In the genomic region with DNA sequence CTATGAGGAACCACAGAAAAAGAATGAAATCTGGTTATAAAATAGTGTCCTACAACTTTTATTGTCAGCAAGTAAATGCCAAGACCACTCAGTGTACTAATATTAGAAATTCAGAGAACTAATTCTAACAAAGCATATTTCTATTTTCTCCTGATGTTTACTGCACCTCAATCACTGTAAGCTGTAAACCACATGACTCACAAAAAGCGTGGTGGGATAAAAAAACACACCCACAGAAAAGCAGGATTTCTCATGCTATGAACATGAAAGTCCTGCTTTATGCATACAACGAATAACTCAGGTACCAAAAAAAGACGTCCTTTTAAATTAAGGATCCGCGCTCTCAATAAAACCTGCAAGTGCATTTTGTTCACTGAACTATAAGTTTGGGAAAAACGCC, we compare ENCODE assay signal across 8 cellular contexts. TPM values are rescaled to one million over a fixed set of nuclear protein-coding genes. Genes with fewer than 3 reads are reported as not detected.
DNase-seq lines count a peak whose midpoint lies in the region; ATAC-seq and TF ChIP-seq lines count a peak whose summit lies in the region.

No MANE protein-coding gene starts in this region.

- peaks cover 55% of the 10 kb centered on the region for H4K20me1 ChIP-seq in Loucy (ENCODE audit: insufficient read depth, low read length, poor library complexity, severe bottlenecking)

- H3K4me1 Mint-ChIP-seq in naive thymus-derived CD8-positive, alpha-beta T cell = peaks cover 17 to 54% (median 50%) of the 10 kb centered on the region in 4 donors

- peak overlapping the region; percentile 94 for H3K4me2 ChIP-seq in Loucy (ENCODE audit: low read depth, low read length, poor library complexity, severe bottlenecking)

- H2AFZ ChIP-seq in Loucy (ENCODE audit: low read length) = peak overlapping the region; percentile 97

- H3K27me3 ChIP-seq in BE2C (no peaks in the 10 kb centered on the region), Loucy (ENCODE audit: insufficient read depth, low read length, poor library complexity, severe bottlenecking) (no peaks in the 10 kb centered on the region)

- TF ChIP-seq CTCF in BE2C (IDR thresholded peaks at IDR 0.05; ENCODE audit: low read depth, low read length) (no peak), Loucy (conservative IDR thresholded peaks at IDR 0.05; ENCODE audit: low read length) (no peak), coronary artery (IDR thresholded peaks at IDR 0.05) (no peak)

- H3K9me3 ChIP-seq in BE2C = no peaks in the 10 kb centered on the region
- H3K9me3 ChIP-seq in Loucy (ENCODE audit: insufficient read depth, low read depth, low read length) = no peaks in the 10 kb centered on the region

- ATAC-seq in naive thymus-derived CD8-positive, alpha-beta T cell = no peak

- peak overlapping the region; percentile 84 for H3K4me3 ChIP-seq in BE2C (ENCODE audit: low read depth, low read length)
- H3K4me3 ChIP-seq in Loucy (ENCODE audit: low read length, poor library complexity, severe bottlenecking) = peak overlapping the region; percentile 91
- H3K4me3 ChIP-seq in coronary artery = peak overlapping the region; percentile 90

- DNase-seq in BE2C = no peak
- no peak for DNase-seq in coronary artery (ENCODE audit: low spot score)
- DNase-seq in naive thymus-derived CD8-positive, alpha-beta T cell = peak in 1 of 10 donors; percentile 10
- no peak for DNase-seq in inferior parietal cortex (ENCODE audit: extremely low spot score)
- DNase-seq in SK-N-DZ (ENCODE audit: low spot score) = no peak
- DNase-seq in medulla oblongata (ENCODE audit: extremely low spot score) = no peak
- DNase-seq in NCI-H446 (lab: John Stamatoyannopoulos, UW) = no peak

- H3K4me3 Mint-ChIP-seq in naive thymus-derived CD8-positive, alpha-beta T cell = peak overlapping the region; percentile 84 to 97 (median 87)

- H3K36me3 Mint-ChIP-seq in naive thymus-derived CD8-positive, alpha-beta T cell = peaks cover 0 to 32% (median 0%) of the 10 kb centered on the region in 3 donors

- H3K9ac ChIP-seq in Loucy (ENCODE audit: low read depth, low read length, poor library complexity, severe bottlenecking) = peak overlapping the region; percentile 99

- H3F3A ChIP-seq in Loucy (ENCODE audit: low read depth) = no peaks in the 10 kb centered on the region

- no peaks in the 10 kb centered on the region for H3K9me2 ChIP-seq in Loucy (replicated peaks; ENCODE audit: low read depth, low read length)

- peak overlapping the region; percentile 81 to 98 (median 88) for H3K27ac Mint-ChIP-seq in naive thymus-derived CD8-positive, alpha-beta T cell

- H3K9me3 Mint-ChIP-seq in naive thymus-derived CD8-positive, alpha-beta T cell = no peaks in the 10 kb centered on the region

- peak overlapping the region in 1 of 2 donors; percentile 96 for H3K27ac ChIP-seq in coronary artery

- H3K27me3 Mint-ChIP-seq in naive thymus-derived CD8-positive, alpha-beta T cell = no peaks in the 10 kb centered on the region

- POLR2A ChIA-PET in naive thymus-derived CD8-positive, alpha-beta T cell (lab: Charles Lee) = interaction anchor here (0.5 to 3.5 kb wide), 7 partner anchors 23 to 308 kb away, joined by 3 to 21 read pairs (median 6); a partner anchor contains a TSS

- H3K4me1 ChIP-seq in BE2C (no peaks in the 10 kb centered on the region), Loucy (ENCODE audit: insufficient read depth, low read length, poor library complexity, severe bottlenecking) (peaks cover 55% of the 10 kb centered on the region)

- H3K79me2 ChIP-seq in Loucy (ENCODE audit: insufficient read depth, low read length) = peaks cover 59% of the 10 kb centered on the region

- H3K36me3 ChIP-seq in BE2C = peaks cover 4% of the 10 kb centered on the region; the same call in 1 of the 2 replicates
- no peaks in the 10 kb centered on the region for H3K36me3 ChIP-seq in Loucy (ENCODE audit: insufficient read depth, low read length)

RNA-seq across cellular contexts. Expression of a gene that starts 0.8 kb away (rescaled TPM):
- polyA plus RNA-seq in BE2C (2012; ENCODE audit: insufficient read depth, insufficient read length, low read depth) = 177 TPM
- total RNA-seq in naive thymus-derived CD8-positive, alpha-beta T cell = 10 to 100 TPM; 71.9 to 78.5 TPM
- polyA plus RNA-seq in naive thymus-derived CD8-positive, alpha-beta T cell = 100 to 1,000 TPM; 213 to 225 (median 217) TPM
- 122 and 138 TPM in 2 replicates for polyA plus RNA-seq in SK-N-DZ (2014; cell fraction: cytosol; rRNA removed)
- 81.7 and 105 TPM in 2 replicates for polyA plus RNA-seq in SK-N-DZ (2014; cell fraction: nucleus; rRNA removed)

RNA-seq across cellular contexts. Expression of a gene that starts 23.1 kb away (rescaled TPM):
- 12.1 TPM for polyA plus RNA-seq in BE2C (2012; ENCODE audit: insufficient read depth, insufficient read length, low read depth)
- total RNA-seq in naive thymus-derived CD8-positive, alpha-beta T cell = 10 to 100 TPM; 51.0 to 54.5 TPM
- polyA plus RNA-seq in naive thymus-derived CD8-positive, alpha-beta T cell = 10 to 100 TPM; 11.2 to 24.5 (median 16.0) TPM
- polyA plus RNA-seq in SK-N-DZ (2014; cell fraction: cytosol; rRNA removed) = 8.0 and 9.1 TPM in 2 replicates
- 8.1 and 10.7 TPM in 2 replicates for polyA plus RNA-seq in SK-N-DZ (2014; cell fraction: nucleus; rRNA removed)

RNA-seq across cellular contexts. Expression of a gene that starts 36.1 kb away (rescaled TPM):
- polyA plus RNA-seq in BE2C (2012; ENCODE audit: insufficient read depth, insufficient read length, low read depth) = 17.6 TPM
- 10 to 100 TPM; 31.8 to 38.7 TPM for total RNA-seq in naive thymus-derived CD8-positive, alpha-beta T cell
- polyA plus RNA-seq in naive thymus-derived CD8-positive, alpha-beta T cell = 10 to 100 TPM; 14.1 to 22.0 (median 19.4) TPM
- polyA plus RNA-seq in SK-N-DZ (2014; cell fraction: cytosol; rRNA removed) = 41.4 and 56.9 TPM in 2 replicates
- polyA plus RNA-seq in SK-N-DZ (2014; cell fraction: nucleus; rRNA removed) = 48.1 and 51.9 TPM in 2 replicates

RNA-seq across cellular contexts. Expression of a gene that starts 46.7 kb away (rescaled TPM):
- 13.2 TPM for polyA plus RNA-seq in BE2C (2012; ENCODE audit: insufficient read depth, insufficient read length, low read depth)
- total RNA-seq in naive thymus-derived CD8-positive, alpha-beta T cell = 10 to 100 TPM; 28.2 to 29.8 TPM
- 10 to 100 TPM; 14.8 to 15.4 (median 15.1) TPM for polyA plus RNA-seq in naive thymus-derived CD8-positive, alpha-beta T cell
- polyA plus RNA-seq in SK-N-DZ (2014; cell fraction: cytosol; rRNA removed) = 99.1 and 144 TPM in 2 replicates
- polyA plus RNA-seq in SK-N-DZ (2014; cell fraction: nucleus; rRNA removed) = 120 and 141 TPM in 2 replicates
